In genomic region chr12:93292213-93292612, GRCh38 we compare ENCODE assay signal across 1 cellular context.
TF ChIP-seq lines count a peak whose summit lies in the region.

No MANE protein-coding gene starts in this region.

TF ChIP-seq in HepG2, 621 proteins besides CTCF, POLR2A, EP300 and RAD21 (continued from another document):
- TF ChIP-seq, protein P1, sequence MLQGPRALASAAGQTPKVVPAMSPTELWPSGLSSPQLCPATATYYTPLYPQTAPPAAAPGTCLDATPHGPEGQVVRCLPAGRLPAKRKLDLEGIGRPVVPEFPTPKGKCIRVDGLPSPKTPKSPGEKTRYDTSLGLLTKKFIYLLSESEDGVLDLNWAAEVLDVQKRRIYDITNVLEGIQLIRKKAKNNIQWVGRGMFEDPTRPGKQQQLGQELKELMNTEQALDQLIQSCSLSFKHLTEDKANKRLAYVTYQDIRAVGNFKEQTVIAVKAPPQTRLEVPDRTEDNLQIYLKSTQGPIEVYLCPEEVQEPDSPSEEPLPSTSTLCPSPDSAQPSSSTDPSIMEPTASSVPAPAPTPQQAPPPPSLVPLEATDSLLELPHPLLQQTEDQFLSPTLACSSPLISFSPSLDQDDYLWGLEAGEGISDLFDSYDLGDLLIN (CRISPR knock-in tag; IDR thresholded peaks at IDR 0.05; ENCODE audit: borderline replicate concordance), result no peak
- TF ChIP-seq ZFP82 (CRISPR knock-in tag; IDR thresholded peaks at IDR 0.05; ENCODE audit: borderline replicate concordance) (no peak), ZNF207 (IDR thresholded peaks at IDR 0.05; ENCODE audit: borderline replicate concordance) (no peak), PITX1 (CRISPR knock-in tag; IDR thresholded peaks at IDR 0.05) (no peak), ZNF629 (CRISPR knock-in tag; conservative IDR thresholded peaks at IDR 0.05) (peak; percentile 85)
